26 cellular contexts compared by ENCODE assay signal in the genomic region with DNA sequence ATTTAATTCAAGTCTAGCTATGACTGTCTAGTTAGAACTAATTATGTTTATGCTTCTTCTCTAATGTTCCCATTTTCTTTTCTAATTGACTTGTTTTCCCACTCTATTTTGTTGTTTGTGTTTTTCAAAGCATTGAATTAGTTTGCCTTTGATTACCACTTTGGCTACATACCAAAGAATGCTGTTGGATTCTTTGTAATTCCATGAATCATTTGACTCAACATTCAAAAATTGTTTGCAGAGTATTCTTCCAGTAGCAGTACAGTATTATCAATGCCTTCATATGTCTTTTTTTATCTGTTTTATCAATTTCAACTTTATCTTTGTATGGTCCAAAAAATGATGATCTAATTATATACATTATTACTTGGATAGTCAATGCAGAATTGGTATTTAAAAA.
"Had no signal": no experiment of that assay in that cellular context is flagged by ENCODE, and none has a peak within 500 bp of the region (broad histone marks: within the 10 kb centered on the region; RNA-seq: fewer than 3 reads in every experiment).

No MANE protein-coding gene starts in this region.

- ATAC-seq: activated CD8-positive, alpha-beta memory T cell treated with anti-CD3 and anti-CD28 coated beads, Interleukin-2, amount 10 ng/mL, durations not matched to agents 7 days and 5 days; T-helper 17 cell had no signal

- H3K4me3 Mint-ChIP-seq: activated B cell treated with CpG ODN at 0.5 μM for 24 hours; activated CD4-positive, alpha-beta T cell treated with anti-CD3 and anti-CD28 coated beads, Interleukin-2, amount 10 ng/mL, durations not matched to agents 24 days and 14 days; activated CD8-positive, alpha-beta memory T cell treated with anti-CD3 and anti-CD28 coated beads, Interleukin-2, amount 10 ng/mL, durations not matched to agents 7 days and 5 days; activated naive CD4-positive, alpha-beta T cell treated with anti-CD3 and anti-CD28 coated beads, Interleukin-2, amount 50 U/mL, for 24 hours; activated T-cell treated with anti-CD3 and anti-CD28 coated beads, Interleukin-2, amount 50 U/mL, for 24 hours; activated T-helper 1 cell treated with anti-CD3 and anti-CD28 coated beads, Interleukin-12 subunit alpha, Interleukin-12 subunit beta, Interleukin-2, Interleukin-4 antibody, amounts not matched to agents 30 ng/mL and 10 ng/mL and 1 ng/mL, durations not matched to agents 14 hours and 24 hours and 36 hours; brain; T-helper 17 cell had no signal

- H3K27ac ChIP-seq: ascending aorta, cardiac muscle cell had no signal

- H3K27me3 Mint-ChIP-seq: activated B cell treated with CpG ODN at 0.5 μM for 24 hours; activated CD4-positive, alpha-beta T cell treated with anti-CD3 and anti-CD28 coated beads, Interleukin-2, amount 10 ng/mL, durations not matched to agents 24 days and 14 days; activated CD8-positive, alpha-beta memory T cell treated with anti-CD3 and anti-CD28 coated beads, Interleukin-2, amount 10 ng/mL, durations not matched to agents 7 days and 5 days; activated naive CD4-positive, alpha-beta T cell treated with anti-CD3 and anti-CD28 coated beads, Interleukin-2, amount 50 U/mL, for 24 hours; activated T-cell treated with anti-CD3 and anti-CD28 coated beads, Interleukin-2, amount 50 U/mL, for 24 hours; brain; T-helper 17 cell had no signal

- H3K9me3 Mint-ChIP-seq: activated B cell treated with CpG ODN at 0.5 μM for 24 hours; activated CD4-positive, alpha-beta T cell treated with anti-CD3 and anti-CD28 coated beads, Interleukin-2, amount 10 ng/mL, durations not matched to agents 24 days and 14 days; activated naive CD4-positive, alpha-beta T cell treated with anti-CD3 and anti-CD28 coated beads, Interleukin-2, amount 50 U/mL, for 24 hours; activated T-cell treated with anti-CD3 and anti-CD28 coated beads, Interleukin-2, amount 50 U/mL, for 24 hours; activated T-helper 1 cell treated with anti-CD3 and anti-CD28 coated beads, Interleukin-12 subunit alpha, Interleukin-12 subunit beta, Interleukin-2, Interleukin-4 antibody, amounts not matched to agents 30 ng/mL and 10 ng/mL and 1 ng/mL, durations not matched to agents 14 hours and 24 hours and 36 hours; brain had no signal

- H3K27me3 ChIP-seq: ascending aorta, cardiac muscle cell, MG63 had no signal

- H3K4me1 Mint-ChIP-seq: activated naive CD4-positive, alpha-beta T cell treated with anti-CD3 and anti-CD28 coated beads, Interleukin-2, amount 50 U/mL, for 24 hours had no signal

- H3K9me3 ChIP-seq: ascending aorta, MG63 had no signal

- DNase-seq: activated B cell treated with CpG ODN at 0.5 μM for 24 hours; activated CD4-positive, alpha-beta T cell treated with anti-CD3 and anti-CD28 coated beads for 1 hour; activated CD4-positive, alpha-beta T cell treated with anti-CD3 and anti-CD28 coated beads, Interleukin-2, amount 10 ng/mL, durations not matched to agents 24 days and 14 days; activated CD4-positive, alpha-beta T cell treated with anti-CD3 and anti-CD28 coated beads, Interleukin-2, amount 50 U/mL, for 48 hours; activated CD8-positive, alpha-beta memory T cell treated with anti-CD3 and anti-CD28 coated beads, Interleukin-2, amount 10 ng/mL, durations not matched to agents 7 days and 5 days; activated effector memory CD4-positive, alpha-beta T cell treated with Interleukin-2 at 50 U/mL for 16 hours; activated naive CD4-positive, alpha-beta T cell; activated T-cell treated with anti-CD3 and anti-CD28 coated beads, Interleukin-2, amount 50 U/mL, for 24 hours; amniotic stem cell; MV-4-11; NCI-H1092 treated with DMSO at 0.1 percent for 48 hours; NCI-H1417 treated with DMSO at 0.1 percent for 48 hours; NCI-H1694 treated with DMSO at 0.1 percent for 48 hours; NCI-H2029 treated with DMSO at 0.1 percent for 48 hours; NCI-H510A treated with DMSO at 0.1 percent for 48 hours; NCI-H69; NK-92 treated with Interleukin-12 subunit alpha and Interleukin-12 subunit beta, amount 100 ng/mL, for 24 hours; SIG-M5; T-helper 17 cell; T-helper 9 cell had no signal

- H3K36me3 ChIP-seq: cardiac muscle cell, MG63 had no signal

- H3K4me3 ChIP-seq: ascending aorta, cardiac muscle cell, MG63 had no signal

- H3K27ac Mint-ChIP-seq: activated B cell treated with CpG ODN at 0.5 μM for 24 hours; activated CD4-positive, alpha-beta T cell treated with anti-CD3 and anti-CD28 coated beads, Interleukin-2, amount 10 ng/mL, durations not matched to agents 24 days and 14 days; activated CD8-positive, alpha-beta memory T cell treated with anti-CD3 and anti-CD28 coated beads, Interleukin-2, amount 10 ng/mL, durations not matched to agents 7 days and 5 days; activated naive CD4-positive, alpha-beta T cell treated with anti-CD3 and anti-CD28 coated beads, Interleukin-2, amount 50 U/mL, for 24 hours; activated T-cell treated with anti-CD3 and anti-CD28 coated beads, Interleukin-2, amount 50 U/mL, for 24 hours; activated T-helper 1 cell treated with anti-CD3 and anti-CD28 coated beads, Interleukin-12 subunit alpha, Interleukin-12 subunit beta, Interleukin-2, Interleukin-4 antibody, amounts not matched to agents 30 ng/mL and 10 ng/mL and 1 ng/mL, durations not matched to agents 14 hours and 24 hours and 36 hours; brain had no signal

- H3K4me1 ChIP-seq: ascending aorta had no signal
